Comparison of ENCODE assay signal across 11 cellular contexts in genomic region chr3:66496731-66497130, GRCh38. TPM values are rescaled to one million over a fixed set of nuclear protein-coding genes. Genes with fewer than 3 reads are reported as not detected.
DNase-seq lines count a peak whose midpoint lies in the region; FAIRE-seq and TF ChIP-seq lines count a peak whose summit lies in the region.
"Had no signal": no experiment of that assay in that cellular context is flagged by ENCODE, and none has a peak within 500 bp of the region (broad histone marks: within the 10 kb centered on the region; RNA-seq: fewer than 3 reads in every experiment).

No MANE protein-coding gene starts in this region.

- H3K9me3 Mint-ChIP-seq in CD4-positive, alpha-beta memory T cell = no peaks in the 10 kb centered on the region
- H3K9me3 Mint-ChIP-seq in brain (no peaks in the 10 kb centered on the region), neural crest cell (no peaks in the 10 kb centered on the region), progenitor cell of endocrine pancreas (ENCODE audit: low read depth) (no peaks in the 10 kb centered on the region)

- CTCF ChIA-PET in CD4-positive, alpha-beta memory T cell (lab: Charles Lee; ENCODE audit: partially characterized antibody) = interaction anchor here (1.9 to 2.9 kb wide), 3 partner anchors 10 to 89 kb away, joined by 6 to 21 read pairs (median 12); no protein-coding TSS in a partner anchor

- intact Hi-C loops in CD4-positive, alpha-beta memory T cell (cut with micrococcal nuclease) = loop anchor here (1.0 to 5.0 kb wide), 3 partner anchors 15 to 69 kb away; no protein-coding TSS in a partner anchor

- POLR2A ChIA-PET in CD4-positive, alpha-beta memory T cell (lab: Charles Lee; ENCODE audit: partially characterized antibody) = interaction anchor here (1.1 to 6.3 kb wide), 9 partner anchors 10 to 276 kb away, joined by 3 to 61 read pairs (median 8); partner anchors contain the start of gene SLC25A26

- no peaks in the 10 kb centered on the region for H3K36me3 ChIP-seq in CD4-positive, alpha-beta memory T cell (ENCODE audit: insufficient read depth, low read length)

- H3K9me3 ChIP-seq in CD4-positive, alpha-beta memory T cell (ENCODE audit: control insufficient read depth in 1 of 2, low read length in 2 of 2) = no peaks in the 10 kb centered on the region

- no peaks in the 10 kb centered on the region for H3K27me3 ChIP-seq in CD4-positive, alpha-beta memory T cell (ENCODE audit: insufficient read depth, low read length)

- H3K36me3 Mint-ChIP-seq in CD4-positive, alpha-beta memory T cell = peaks cover 0 to 15% of the 10 kb centered on the region in 2 donors
- H3K36me3 Mint-ChIP-seq in brain (no peaks in the 10 kb centered on the region), neural crest cell (ENCODE audit: low read depth) (no peaks in the 10 kb centered on the region), progenitor cell of endocrine pancreas (ENCODE audit: insufficient read depth) (no peaks in the 10 kb centered on the region)

- TF ChIP-seq CTCF in brain (conservative IDR thresholded peaks at IDR 0.05) = no peak
- no peak for TF ChIP-seq CTCF in neural crest cell (conservative IDR thresholded peaks at IDR 0.05)
- no peak for TF ChIP-seq CTCF in progenitor cell of endocrine pancreas (IDR thresholded peaks at IDR 0.05; ENCODE audit: unreplicated experiment)

- DNase-seq in CD4-positive, alpha-beta memory T cell = peak in 4 of 5 donors; percentile 50 to 56 (median 54)
- DNase-seq in GM19239 (ENCODE audit: insufficient read length, low spot score) (no peak), neural crest cell (ENCODE audit: low read depth, low spot score) (no peak), cerebellar cortex (ENCODE audit: low spot score) (no peak), ecto neural progenitor cell (ENCODE audit: low spot score) (no peak), progenitor cell of endocrine pancreas (ENCODE audit: low spot score, unreplicated experiment) (no peak)
- DNase-seq: activated CD4-positive, alpha-beta T cell treated with anti-CD3 and anti-CD28 coated beads for 4 hours; DMS 273 treated with DMSO at 0.1 percent for 48 hours; KBM-7 had no signal

- H3K4me3 Mint-ChIP-seq in CD4-positive, alpha-beta memory T cell = peak overlapping the region; percentile 29 to 99 (median 97)
- H3K4me3 Mint-ChIP-seq in brain = peak overlapping the region; percentile 56 to 99 (median 96)
- peak overlapping the region; percentile 97 for H3K4me3 Mint-ChIP-seq in neural crest cell
- H3K4me3 Mint-ChIP-seq in progenitor cell of endocrine pancreas (ENCODE audit: low read depth) = no peak overlapping the region

- H3K4me3 ChIP-seq in CD4-positive, alpha-beta memory T cell (ENCODE audit: low read length in 2 of 2) = no peak overlapping the region

- peak; percentile 37 for FAIRE-seq in GM19239 (lab: Jason Lieb, UNC)
- FAIRE-seq: bronchial epithelial cell had no signal

- H3K4me1 ChIP-seq in CD4-positive, alpha-beta memory T cell (ENCODE audit: insufficient read depth, low read length) = peaks cover 82% of the 10 kb centered on the region

- peak overlapping the region; percentile 10 to 94 (median 72) for H3K27ac Mint-ChIP-seq in CD4-positive, alpha-beta memory T cell
- H3K27ac Mint-ChIP-seq in brain (peak overlapping the region in 3 of 5 experiments; percentile 67 to 99 (median 98)), neural crest cell (ENCODE audit: unreplicated experiment) (peak overlapping the region; percentile 30), progenitor cell of endocrine pancreas (no peak overlapping the region)

- no peaks in the 10 kb centered on the region for H3K27me3 Mint-ChIP-seq in CD4-positive, alpha-beta memory T cell
- H3K27me3 Mint-ChIP-seq in brain (peaks cover 33% of the 10 kb centered on the region), neural crest cell (ENCODE audit: low read depth) (no peaks in the 10 kb centered on the region), progenitor cell of endocrine pancreas (peaks cover 4% of the 10 kb centered on the region)

- peak overlapping the region; percentile 37 for H3K27ac ChIP-seq in CD4-positive, alpha-beta memory T cell (ENCODE audit: low read depth, low read length)

- peaks cover 72 to 92% (median 81%) of the 10 kb centered on the region in 4 donors for H3K4me1 Mint-ChIP-seq in CD4-positive, alpha-beta memory T cell
- H3K4me1 Mint-ChIP-seq in brain (peaks cover 81% of the 10 kb centered on the region), neural crest cell (peaks cover 77% of the 10 kb centered on the region), progenitor cell of endocrine pancreas (ENCODE audit: low read depth) (peaks cover 73% of the 10 kb centered on the region)

RNA-seq across cellular contexts. Expression of gene LRIG1, which starts 4.1 kb away (rescaled TPM):
- total RNA-seq in CD4-positive, alpha-beta memory T cell = 10 to 100 TPM; 66.3 to 71.7 TPM
- polyA plus RNA-seq in CD4-positive, alpha-beta memory T cell = 10 to 100 TPM; 28.6 to 58.5 TPM
- 53.8 TPM for polyA plus RNA-seq in brain (ENCODE audit: insufficient read depth, low read depth, low replicate concordance)
- total RNA-seq in neural crest cell (167 and 178 TPM in 2 replicates), progenitor cell of endocrine pancreas (31.4 and 32.4 TPM in 2 replicates)

Comparison
In these comparisons a context has a peak if more than half of its experiments do, and no peak if none do; other contexts are left out.
1. DNase-seq: peak in CD4-positive, alpha-beta memory T cell (4 of 5); none in GM19239 (single experiment), neural crest cell (single experiment), cerebellar cortex (single experiment), ecto neural progenitor cell (single experiment) and progenitor cell of endocrine pancreas (single experiment).